1 cellular context compared by ENCODE assay signal in the genomic region with DNA sequence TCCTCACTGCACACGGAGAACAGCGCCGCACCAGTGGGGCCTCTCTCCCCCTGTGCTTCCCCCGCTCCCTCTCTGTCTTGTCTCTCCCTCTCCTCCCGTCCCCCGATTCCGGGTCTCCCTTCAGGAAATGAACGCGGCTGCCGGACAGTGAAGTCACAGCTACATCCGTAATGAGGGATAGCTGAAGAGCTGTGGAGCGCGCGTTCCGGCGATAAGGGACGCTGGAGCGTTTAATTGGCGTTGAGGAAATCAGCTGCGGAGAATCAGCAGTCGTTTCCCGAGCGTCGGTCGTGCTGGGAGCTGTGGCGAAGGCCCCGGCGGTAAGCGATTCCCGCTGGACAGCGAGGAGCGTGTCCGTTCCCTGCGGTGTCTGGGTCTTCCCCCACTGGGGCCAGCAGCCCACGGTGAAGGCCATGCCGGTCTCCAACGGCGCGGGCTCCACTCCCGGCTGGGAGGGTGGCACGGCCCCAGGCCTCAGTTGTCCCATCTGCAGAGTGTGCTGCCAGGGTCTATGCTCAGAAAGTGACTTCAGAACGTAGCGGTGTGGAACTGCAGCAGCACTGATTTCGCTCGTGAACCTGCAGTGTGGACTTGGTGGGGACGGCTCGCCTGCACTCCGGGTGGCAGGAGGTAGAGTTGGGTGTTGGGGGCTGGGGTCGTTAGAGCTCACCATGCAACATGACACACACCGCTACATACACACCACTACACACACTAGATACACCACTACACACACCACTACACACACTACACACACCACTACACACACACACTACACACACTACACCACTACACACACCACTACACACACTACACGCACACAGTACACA.
TF ChIP-seq lines count a peak whose summit lies in the region.

No MANE protein-coding gene starts in this region.

TF ChIP-seq in IMR-90, 13 proteins besides CTCF, POLR2A, EP300 and RAD21:
- TF ChIP-seq MAFK (IDR thresholded peaks at IDR 0.05; ENCODE audit: low read depth, low read length) (no peak), CEBPB (IDR thresholded peaks at IDR 0.05; ENCODE audit: low read depth, low read length) (no peak)
- TF ChIP-seq, protein P1, sequence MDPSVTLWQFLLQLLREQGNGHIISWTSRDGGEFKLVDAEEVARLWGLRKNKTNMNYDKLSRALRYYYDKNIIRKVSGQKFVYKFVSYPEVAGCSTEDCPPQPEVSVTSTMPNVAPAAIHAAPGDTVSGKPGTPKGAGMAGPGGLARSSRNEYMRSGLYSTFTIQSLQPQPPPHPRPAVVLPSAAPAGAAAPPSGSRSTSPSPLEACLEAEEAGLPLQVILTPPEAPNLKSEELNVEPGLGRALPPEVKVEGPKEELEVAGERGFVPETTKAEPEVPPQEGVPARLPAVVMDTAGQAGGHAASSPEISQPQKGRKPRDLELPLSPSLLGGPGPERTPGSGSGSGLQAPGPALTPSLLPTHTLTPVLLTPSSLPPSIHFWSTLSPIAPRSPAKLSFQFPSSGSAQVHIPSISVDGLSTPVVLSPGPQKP (IDR thresholded peaks at IDR 0.05; ENCODE audit: borderline replicate concordance, low read depth, low read length) = no peak
TF ChIP-seq in IMR-90: peak in this region for 0.
